Comparison of ENCODE assay signal across 8 cellular contexts in the genomic region with DNA sequence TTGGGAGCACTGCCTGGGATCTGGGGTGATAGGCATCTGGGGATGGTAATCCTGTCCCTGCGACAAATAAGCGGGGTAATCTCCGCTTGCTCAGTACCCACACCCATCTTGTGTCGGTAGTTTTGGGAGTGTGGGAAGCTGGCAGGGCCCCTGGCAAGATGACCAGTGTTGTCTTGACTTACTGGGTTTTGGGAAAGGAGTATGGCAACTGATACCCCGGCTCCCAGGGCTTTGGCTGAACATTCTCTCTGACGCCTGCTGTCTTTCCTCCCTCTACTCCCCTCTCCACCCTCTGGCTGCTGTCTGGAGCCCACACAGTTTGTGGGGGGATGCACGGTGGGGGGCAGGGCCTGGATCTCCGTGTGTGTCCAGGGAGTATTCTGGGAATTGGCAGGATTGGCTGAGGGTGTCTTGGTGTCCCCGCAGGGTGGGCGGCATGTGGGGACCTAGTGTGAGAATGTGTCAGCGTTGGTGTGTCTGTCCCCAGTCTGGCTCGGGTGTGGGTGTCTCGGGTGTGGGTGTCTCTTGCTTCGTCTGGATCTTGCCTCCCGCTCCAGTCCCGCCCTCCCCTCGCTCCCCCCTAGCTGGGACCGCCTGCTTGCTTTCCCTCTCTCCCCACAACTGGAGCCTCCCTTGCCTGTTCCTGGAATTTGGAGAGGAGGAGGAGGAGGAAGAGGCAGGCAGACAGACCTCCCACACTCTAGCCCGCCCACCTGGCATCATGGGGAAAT. TPM values are rescaled to one million over a fixed set of nuclear protein-coding genes. Genes with fewer than 3 reads are reported as not detected.
DNase-seq lines count a peak whose midpoint lies in the region; ATAC-seq and TF ChIP-seq lines count a peak whose summit lies in the region.

No MANE protein-coding gene starts in this region.

- H3K27me3 ChIP-seq in breast epithelium, result no peaks in the 10 kb centered on the region
- no peaks in the 10 kb centered on the region for H3K27me3 ChIP-seq in lower lobe of right lung (ENCODE audit: low read depth)
- H3K27me3 ChIP-seq in thymus (ENCODE audit: control insufficient read depth, insufficient read depth), result peaks cover 2% of the 10 kb centered on the region

- peaks cover 8% of the 10 kb centered on the region for H3K36me3 Mint-ChIP-seq in MCF 10A (ENCODE audit: insufficient read depth, unreplicated experiment)
- H3K36me3 Mint-ChIP-seq in activated naive CD8-positive, alpha-beta T cell treated with anti-CD3 and anti-CD28 coated beads, Interleukin-2, amount 10 ng/mL, durations not matched to agents 7 days and 5 days, result peaks cover 13% of the 10 kb centered on the region

- no peaks in the 10 kb centered on the region for H3K27me3 Mint-ChIP-seq in MCF 10A (ENCODE audit: insufficient read depth, unreplicated experiment)
- H3K27me3 Mint-ChIP-seq in activated naive CD8-positive, alpha-beta T cell treated with anti-CD3 and anti-CD28 coated beads, Interleukin-2, amount 10 ng/mL, durations not matched to agents 7 days and 5 days, result no peaks in the 10 kb centered on the region

- CTCF ChIA-PET in MCF 10A (lab: Yijun Ruan, JAX), result interaction anchor here (1.1 kb wide), 1 partner anchor 18 kb away, joined by 3 read pairs; no protein-coding TSS in a partner anchor

- no peaks in the 10 kb centered on the region for H3K9me3 Mint-ChIP-seq in MCF 10A (ENCODE audit: unreplicated experiment)
- no peaks in the 10 kb centered on the region for H3K9me3 Mint-ChIP-seq in activated naive CD8-positive, alpha-beta T cell treated with anti-CD3 and anti-CD28 coated beads, Interleukin-2, amount 10 ng/mL, durations not matched to agents 7 days and 5 days

- H3K36me3 ChIP-seq in breast epithelium (no peaks in the 10 kb centered on the region), lower lobe of right lung (no peaks in the 10 kb centered on the region), thymus (ENCODE audit: control insufficient read depth, insufficient read depth) (no peaks in the 10 kb centered on the region)

- H3K27ac Mint-ChIP-seq in MCF 10A (ENCODE audit: low read depth, unreplicated experiment), result no peak overlapping the region
- H3K27ac Mint-ChIP-seq in activated naive CD8-positive, alpha-beta T cell treated with anti-CD3 and anti-CD28 coated beads, Interleukin-2, amount 10 ng/mL, durations not matched to agents 7 days and 5 days, result peak overlapping the region; percentile 98

- WGBS in thymus, result 72% methylated on average over 19 of the region's 19 CpGs

- H3K4me3 Mint-ChIP-seq in MCF 10A (ENCODE audit: unreplicated experiment), result no peak overlapping the region
- H3K4me3 Mint-ChIP-seq in activated naive CD8-positive, alpha-beta T cell treated with anti-CD3 and anti-CD28 coated beads, Interleukin-2, amount 10 ng/mL, durations not matched to agents 7 days and 5 days, result peak overlapping the region; percentile 99

- peak overlapping the region; percentile 94 to 97 for H3K27ac ChIP-seq in breast epithelium
- H3K27ac ChIP-seq in lower lobe of right lung, result peak overlapping the region; percentile 96
- peak overlapping the region; percentile 26 for H3K27ac ChIP-seq in thymus (ENCODE audit: low read depth)

- no peak for ATAC-seq in activated naive CD8-positive, alpha-beta T cell treated with anti-CD3 and anti-CD28 coated beads, Interleukin-2, amount 10 ng/mL, durations not matched to agents 7 days and 5 days (ENCODE audit: low read depth)
- peak in 1 of 2 donors; percentile 1 for ATAC-seq in lower lobe of right lung
- no peak for ATAC-seq in GM19455 (IDR thresholded peaks at IDR 0.05; ENCODE audit: unreplicated experiment)

- POLR2A ChIA-PET in MCF 10A (lab: Yijun Ruan, JAX), result no interaction called here
- POLR2A ChIA-PET in activated naive CD8-positive, alpha-beta T cell treated with anti-CD3 and anti-CD28 coated beads, Interleukin-2, amount 10 ng/mL, durations not matched to agents 7 days and 5 days (lab: Charles Lee), result interaction anchor here (1.0 to 14.9 kb wide), 9 partner anchors 10 to 34 kb away, joined by 3 to 170 read pairs (median 13); partner anchors contain the start of gene RARA

- H3K4me3 ChIP-seq in breast epithelium (peak overlapping the region; percentile 36 to 96 (median 86)), lower lobe of right lung (peak overlapping the region; percentile 99), thymus (ENCODE audit: low read length) (peak overlapping the region; percentile 47)

- H3K9me3 ChIP-seq in breast epithelium (no peaks in the 10 kb centered on the region), lower lobe of right lung (no peaks in the 10 kb centered on the region), thymus (ENCODE audit: control insufficient read depth) (no peaks in the 10 kb centered on the region)

- H3K4me1 ChIP-seq in breast epithelium (peaks cover 40 to 64% of the 10 kb centered on the region in 2 donors), lower lobe of right lung (peaks cover 89% of the 10 kb centered on the region), thymus (ENCODE audit: control insufficient read depth, insufficient read depth, low read length) (peaks cover 72% of the 10 kb centered on the region)

- H3K4me1 Mint-ChIP-seq in MCF 10A (ENCODE audit: insufficient read depth, unreplicated experiment), result peaks cover 73% of the 10 kb centered on the region
- peaks cover 65% of the 10 kb centered on the region for H3K4me1 Mint-ChIP-seq in activated naive CD8-positive, alpha-beta T cell treated with anti-CD3 and anti-CD28 coated beads, Interleukin-2, amount 10 ng/mL, durations not matched to agents 7 days and 5 days

- no peak for TF ChIP-seq CTCF in breast epithelium (IDR thresholded peaks at IDR 0.05)
- TF ChIP-seq CTCF in MCF 10A (IDR thresholded peaks at IDR 0.05; ENCODE audit: unreplicated experiment), result no peak
- TF ChIP-seq CTCF in lower lobe of right lung (IDR thresholded peaks at IDR 0.05), result no peak

- BruUV-seq in MCF 10A (replicated peaks; lab: Mats Ljungman, UMichigan), result no TSS peak

- no peak for TF ChIP-seq POLR2A in breast epithelium (IDR thresholded peaks at IDR 0.05)

- intact Hi-C loops in breast epithelium (cut with DNase I; ENCODE audit: low total_unique reads), result no loop called here
- intact Hi-C loops in MCF 10A (cut with micrococcal nuclease), result no loop called here
- intact Hi-C loops in lower lobe of right lung (cut with DNase I), result no loop called here

- peak in 1 of 2 donors; percentile 44 for DNase-seq in breast epithelium (ENCODE audit: low spot score in 2 of 2)
- DNase-seq in MCF 10A (ENCODE audit: unreplicated experiment), result no peak
- peak; percentile 41 for DNase-seq in activated naive CD8-positive, alpha-beta T cell treated with anti-CD3 and anti-CD28 coated beads, Interleukin-2, amount 10 ng/mL, durations not matched to agents 7 days and 5 days
- peak; percentile 72 for DNase-seq in lower lobe of right lung
- no peak for DNase-seq in NCI-H128 (lab: John Stamatoyannopoulos, UW; ENCODE audit: unreplicated experiment)
- no peak for DNase-seq in iPS-NIHi11 (ENCODE audit: low spot score)

RNA-seq across cellular contexts. Expression of gene RARA, which starts 12.0 kb away (rescaled TPM):
- 10 to 100 TPM; 14.2 to 31.2 (median 25.2) TPM for total RNA-seq in breast epithelium
- total RNA-seq in MCF 10A (2022), result 12.2 and 12.6 TPM in 2 replicates
- 10 to 100 TPM; 51.7 to 53.6 TPM for total RNA-seq in activated naive CD8-positive, alpha-beta T cell treated with anti-CD3 and anti-CD28 coated beads, Interleukin-2, amount 10 ng/mL, durations not matched to agents 7 days and 5 days
- 82.6 TPM for total RNA-seq in lower lobe of right lung
- polyA plus RNA-seq in thymus, result 17.1 TPM

RNA-seq across cellular contexts. Expression of gene CDC6, which starts 33.3 kb away (rescaled TPM):
- total RNA-seq in breast epithelium (under 1 TPM; 0.29 to 0.98 (median 0.80) TPM), MCF 10A (2022) (70.0 and 96.8 TPM in 2 replicates), lower lobe of right lung (2.3 TPM)
- 10 to 100 TPM; 67.9 to 75.2 TPM for total RNA-seq in activated naive CD8-positive, alpha-beta T cell treated with anti-CD3 and anti-CD28 coated beads, Interleukin-2, amount 10 ng/mL, durations not matched to agents 7 days and 5 days
- 1.3 TPM for polyA plus RNA-seq in thymus

RNA-seq across cellular contexts. Expression of gene GJD3, which starts 43.6 kb away (rescaled TPM):
- total RNA-seq in breast epithelium (not detected), MCF 10A (2022) (not detected in 2 replicates), lower lobe of right lung (3.1 TPM)
- under 1 TPM in 1 of 2 experiments, not detected in 1; 0.48 TPM for total RNA-seq in activated naive CD8-positive, alpha-beta T cell treated with anti-CD3 and anti-CD28 coated beads, Interleukin-2, amount 10 ng/mL, durations not matched to agents 7 days and 5 days
- 0.34 TPM for polyA plus RNA-seq in thymus

Comparison
In these comparisons a context has a peak if more than half of its experiments do, and no peak if none do; other contexts are left out.
1. RNA of gene CDC6, which starts 33.3 kb away (total RNA-seq): 70.0 to 96.8 TPM in MCF 10A and 67.9 to 75.2 TPM in activated naive CD8-positive, alpha-beta T cell treated with anti-CD3 and anti-CD28 coated beads, Interleukin-2, amount 10 ng/mL, durations not matched to agents 7 days and 5 days; 2.3 TPM in lower lobe of right lung (single experiment) and 0.29 to 0.98 TPM in breast epithelium; every median in the first group is over 10 times any median in the second.
2. DNase-seq: peak in activated naive CD8-positive, alpha-beta T cell treated with anti-CD3 and anti-CD28 coated beads, Interleukin-2, amount 10 ng/mL, durations not matched to agents 7 days and 5 days (single experiment) and lower lobe of right lung (single experiment); none in MCF 10A (single experiment), NCI-H128 (single experiment) and iPS-NIHi11 (single experiment).
3. H3K27ac ChIP-seq: peak in every context shown above with its lines; median percentile 96 in lower lobe of right lung; 96 in breast epithelium; 26 in thymus.
4. H3K4me3 ChIP-seq: peak in every context shown above with its lines; median percentile 99 in lower lobe of right lung; 86 in breast epithelium; 47 in thymus.